ENCODE assay signal across 8 cellular contexts in the genomic region with DNA sequence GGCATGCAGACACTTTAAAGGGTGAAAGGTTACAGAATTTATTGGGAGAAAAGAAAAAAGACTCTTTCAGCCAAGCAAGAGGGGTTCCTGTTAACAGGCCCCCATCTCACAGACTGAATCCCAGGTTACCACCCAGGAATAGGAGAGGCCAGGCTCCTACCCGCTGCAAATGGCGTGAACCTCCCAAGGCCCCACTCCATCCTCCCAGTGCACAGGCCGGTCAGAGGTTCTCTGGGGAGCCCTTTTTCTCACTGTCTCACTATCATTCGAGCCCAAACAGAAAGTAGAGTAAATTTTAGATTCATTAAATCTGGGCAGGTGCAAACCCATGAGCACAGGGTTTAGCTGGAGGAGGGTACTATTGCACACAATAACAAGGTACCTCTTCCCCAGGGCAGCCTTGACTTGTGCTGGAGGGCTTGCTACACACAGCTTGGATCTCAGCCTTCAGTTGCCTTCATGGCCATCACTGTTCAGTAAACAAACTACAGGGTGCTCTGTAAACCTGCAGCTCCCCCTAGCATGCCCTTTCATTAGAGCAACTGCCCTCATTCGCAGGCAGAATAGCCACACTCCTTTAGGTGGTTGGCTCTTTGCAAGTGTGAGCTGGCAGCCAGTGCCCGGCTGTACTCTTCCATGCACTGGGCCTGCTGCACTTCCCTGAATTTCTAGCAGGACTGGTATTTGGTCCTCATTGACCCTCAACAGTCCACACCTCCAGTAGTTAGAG. TPM values are rescaled to one million over a fixed set of nuclear protein-coding genes. Genes with fewer than 3 reads are reported as not detected.
DNase-seq lines count a peak whose midpoint lies in the region; ATAC-seq and TF ChIP-seq lines count a peak whose summit lies in the region.

No MANE protein-coding gene starts in this region.

- H3K36me3 Mint-ChIP-seq in neural crest cell (ENCODE audit: low read depth) = no peaks in the 10 kb centered on the region

- ATAC-seq in GM19468 (IDR thresholded peaks at IDR 0.05; ENCODE audit: extremely low read depth, unreplicated experiment) (peak; percentile 62), HG03565 (IDR thresholded peaks at IDR 0.05; ENCODE audit: unreplicated experiment) (peak; percentile 58), esophagus mucosa (peak; percentile 76)

- H3K4me1 Mint-ChIP-seq in neural crest cell = peaks cover 11% of the 10 kb centered on the region

- TF ChIP-seq CTCF in DOHH2 (IDR thresholded peaks at IDR 0.05; ENCODE audit: low read depth, low read length, poor library complexity, severe bottlenecking) (peak; percentile 70), neural crest cell (conservative IDR thresholded peaks at IDR 0.05) (peak; percentile 24)

- no peaks in the 10 kb centered on the region for H3K9me2 ChIP-seq in DOHH2 (replicated peaks; ENCODE audit: control insufficient read depth, low read length)

- no peaks in the 10 kb centered on the region for H3F3A ChIP-seq in DOHH2 (ENCODE audit: control insufficient read depth, insufficient read depth)

- no peak overlapping the region for H3K4me3 ChIP-seq in DOHH2 (ENCODE audit: low read length)

- peaks cover 7% of the 10 kb centered on the region for H3K9me3 Mint-ChIP-seq in neural crest cell

- no peaks in the 10 kb centered on the region for H3K27me3 Mint-ChIP-seq in neural crest cell (ENCODE audit: low read depth)

- H3K4me3 Mint-ChIP-seq in neural crest cell = no peak overlapping the region

- DNase-seq in OCI-M1 (lab: John Stamatoyannopoulos, UW) (peak; percentile 85), neural crest cell (ENCODE audit: low read depth, low spot score) (no peak)
- no peak for DNase-seq in stimulated activated CD4-positive, alpha-beta T cell treated with anti-CD3 and anti-CD28 coated beads, Interleukin-4, amount 100 ng/mL, for 4 hours
- no peak for DNase-seq in activated CD4-positive, CD25-positive, alpha-beta regulatory T cell (lab: John Stamatoyannopoulos, UW)

- no peaks in the 10 kb centered on the region for H3K9me3 ChIP-seq in DOHH2 (ENCODE audit: control insufficient read depth, insufficient read depth, low read length)

- H3K36me3 ChIP-seq in DOHH2 (ENCODE audit: control insufficient read depth, low read length) = no peaks in the 10 kb centered on the region

- no peak overlapping the region for H3K4me2 ChIP-seq in DOHH2 (ENCODE audit: low read length)

- H3K27me3 ChIP-seq in DOHH2 (ENCODE audit: control insufficient read depth, low read length) = no peaks in the 10 kb centered on the region

- H3K27ac ChIP-seq in DOHH2 (ENCODE audit: low read depth, low read length) = no peak overlapping the region

- H3K4me1 ChIP-seq in DOHH2 (ENCODE audit: control insufficient read depth, low read length) = peaks cover 26% of the 10 kb centered on the region

- H3K27ac Mint-ChIP-seq in neural crest cell (ENCODE audit: unreplicated experiment) = no peak overlapping the region

- H3K79me2 ChIP-seq in DOHH2 (ENCODE audit: control insufficient read depth, low read length) = no peaks in the 10 kb centered on the region

- no peaks in the 10 kb centered on the region for H4K20me1 ChIP-seq in DOHH2 (ENCODE audit: control insufficient read depth, insufficient read depth, low read depth, low read length)

RNA-seq across cellular contexts. Expression of a gene that starts 7.3 kb away (rescaled TPM):
- total RNA-seq in esophagus mucosa (1.00 TPM), neural crest cell (not detected in 2 replicates)

RNA-seq across cellular contexts. Expression of a gene that starts 38.0 kb away (rescaled TPM):
- total RNA-seq in esophagus mucosa (1.6 TPM), neural crest cell (36.6 and 37.3 TPM in 2 replicates)

Comparison
In these comparisons a context has a peak if more than half of its experiments do, and no peak if none do; other contexts are left out.
1. RNA of a gene that starts 38.0 kb away (total RNA-seq): 36.6 to 37.3 TPM in neural crest cell; 1.6 TPM in esophagus mucosa (single experiment); every median in the first group is over 10 times any median in the second.
2. Peak in every context shown above with its lines, with median percentiles within 50 percentile points of each other: ATAC-seq.